Comparison of ENCODE assay signal across 6 cellular contexts in the genomic region with DNA sequence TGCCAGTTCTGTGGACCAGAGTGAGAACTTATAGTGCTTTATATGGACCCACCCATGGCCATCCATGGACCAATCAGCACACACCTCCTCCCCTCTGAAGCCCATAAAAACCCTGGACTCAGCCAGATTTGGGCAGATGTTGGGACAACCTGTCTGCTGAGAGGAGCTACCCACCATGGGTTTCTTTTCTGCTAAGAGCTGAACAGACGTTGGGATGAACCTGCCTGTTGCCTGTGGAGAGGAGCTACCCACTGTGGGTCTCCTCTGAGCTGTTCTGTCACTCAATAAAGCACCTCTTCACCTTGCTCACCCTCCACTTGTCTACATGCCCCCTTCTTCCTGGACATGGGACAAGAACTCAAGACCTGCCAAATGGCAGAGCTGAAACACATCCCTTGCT.
"Had no signal": no experiment of that assay in that cellular context is flagged by ENCODE, and none has a peak within 500 bp of the region (broad histone marks: within the 10 kb centered on the region; RNA-seq: fewer than 3 reads in every experiment).

No MANE protein-coding gene starts in this region.

- H3K27ac ChIP-seq: GM23248, HL-60 had no signal

- H3K9me3 ChIP-seq: HAP-1 had no signal

- H3K27ac Mint-ChIP-seq: IgD-negative memory B cell had no signal

- H3K36me3 ChIP-seq: HAP-1 had no signal

- H3K36me3 Mint-ChIP-seq: IgD-negative memory B cell had no signal

- H3K4me3 Mint-ChIP-seq: IgD-negative memory B cell had no signal

- H3K9ac ChIP-seq: GM23248 had no signal

- H3K4me3 ChIP-seq: GM23248, HAP-1 had no signal

- DNase-seq: GM23248, GOT3, H7 had no signal

- H2AFZ ChIP-seq: GM23248 had no signal

- H3K9me3 Mint-ChIP-seq: IgD-negative memory B cell had no signal

- H3K4me1 ChIP-seq: HAP-1 had no signal
